ENCODE assay signal across 8 cellular contexts in the genomic region with DNA sequence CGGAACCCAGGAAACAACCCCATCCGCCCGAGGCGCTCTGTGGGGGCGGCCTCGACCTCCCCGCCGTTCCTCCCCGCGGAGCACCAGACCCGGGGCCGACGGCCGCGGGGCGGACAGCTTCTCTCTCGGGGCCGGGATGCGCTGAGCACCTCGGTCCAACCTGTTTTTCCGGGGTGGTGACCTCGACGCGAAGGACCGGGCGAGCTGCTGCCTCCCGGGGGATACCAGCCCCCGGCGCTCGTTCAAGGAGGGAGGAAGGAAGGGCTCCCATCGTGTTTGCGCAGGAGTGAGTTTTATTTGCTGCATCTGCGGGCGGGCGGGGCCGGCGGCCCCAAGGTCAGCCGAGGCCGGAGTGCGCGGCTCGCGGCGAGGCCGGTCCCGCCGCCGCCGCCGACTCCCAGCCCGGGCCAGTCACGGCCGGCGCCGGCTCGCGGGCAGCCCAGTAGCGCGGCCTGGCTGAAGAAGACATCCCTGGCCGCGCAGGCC. TPM values are rescaled to one million over a fixed set of nuclear protein-coding genes. Genes with fewer than 3 reads are reported as not detected.
DNase-seq lines count a peak whose midpoint lies in the region; ATAC-seq and TF ChIP-seq lines count a peak whose summit lies in the region.

No MANE protein-coding gene starts in this region.

- H3K27me3 Mint-ChIP-seq in CD4-positive, alpha-beta memory T cell = no peaks in the 10 kb centered on the region
- no peaks in the 10 kb centered on the region for H3K27me3 Mint-ChIP-seq in activated CD4-positive, alpha-beta T cell treated with anti-CD3 and anti-CD28 coated beads, Interleukin-2, amount 10 ng/mL, durations not matched to agents 24 days and 14 days

- peak overlapping the region; percentile 92 to 98 (median 95) for H3K4me3 Mint-ChIP-seq in CD4-positive, alpha-beta memory T cell
- peak overlapping the region; percentile 98 for H3K4me3 Mint-ChIP-seq in activated CD4-positive, alpha-beta T cell treated with anti-CD3 and anti-CD28 coated beads, Interleukin-2, amount 10 ng/mL, durations not matched to agents 24 days and 14 days

- peak overlapping the region; percentile 91 for H3K27ac ChIP-seq in CD4-positive, alpha-beta memory T cell (ENCODE audit: low read depth, low read length)
- H3K27ac ChIP-seq in effector memory CD4-positive, alpha-beta T cell (ENCODE audit: insufficient read depth, low read length, poor library complexity, severe bottlenecking) = peak overlapping the region; percentile 88
- peak overlapping the region; percentile 96 to 99 (median 98) for H3K27ac ChIP-seq in stomach

- peak; percentile 9 for ATAC-seq in GM21367 (IDR thresholded peaks at IDR 0.05; ENCODE audit: unreplicated experiment)

- 0 to 1% (median 0%) methylated on average over 2 to 61 of the region's 61 CpGs for WGBS in stomach, 5 donors

- peaks cover 20% of the 10 kb centered on the region for H3K36me3 ChIP-seq in CD4-positive, alpha-beta memory T cell (ENCODE audit: insufficient read depth, low read length)
- H3K36me3 ChIP-seq in effector memory CD4-positive, alpha-beta T cell (ENCODE audit: control insufficient read depth, insufficient read depth, low read length) = peaks cover 11% of the 10 kb centered on the region
- H3K36me3 ChIP-seq in stomach = peaks cover 13 to 33% (median 33%) of the 10 kb centered on the region in 4 donors

- H3K27ac Mint-ChIP-seq in CD4-positive, alpha-beta memory T cell = peak overlapping the region; percentile 95 to 100 (median 99)
- peak overlapping the region; percentile 98 for H3K27ac Mint-ChIP-seq in activated CD4-positive, alpha-beta T cell treated with anti-CD3 and anti-CD28 coated beads, Interleukin-2, amount 10 ng/mL, durations not matched to agents 24 days and 14 days

- H3K9me3 ChIP-seq in CD4-positive, alpha-beta memory T cell (ENCODE audit: control insufficient read depth in 1 of 2, low read length in 2 of 2) = no peaks in the 10 kb centered on the region
- no peaks in the 10 kb centered on the region for H3K9me3 ChIP-seq in effector memory CD4-positive, alpha-beta T cell (ENCODE audit: control insufficient read depth, low read length)
- H3K9me3 ChIP-seq in mononuclear cell (ENCODE audit: low read depth, low read length) (no peaks in the 10 kb centered on the region), stomach (no peaks in the 10 kb centered on the region)

- H3K4me1 Mint-ChIP-seq in CD4-positive, alpha-beta memory T cell = peaks cover 36 to 77% (median 54%) of the 10 kb centered on the region in 4 donors
- H3K4me1 Mint-ChIP-seq in activated CD4-positive, alpha-beta T cell treated with anti-CD3 and anti-CD28 coated beads, Interleukin-2, amount 10 ng/mL, durations not matched to agents 24 days and 14 days = peaks cover 48% of the 10 kb centered on the region

- DNase-seq in CD4-positive, alpha-beta memory T cell = peak in 2 of 5 donors; percentile 45 to 47
- DNase-seq in HK-2 (ENCODE audit: unreplicated experiment) (peak; percentile 38), stomach (peak; percentile 50), NCI-H2081 (lab: John Stamatoyannopoulos, UW) (no peak)
- DNase-seq in activated CD4-positive, alpha-beta T cell treated with anti-CD3 and anti-CD28 coated beads, Interleukin-2, amount 10 ng/mL, durations not matched to agents 24 days and 14 days = peak; percentile 88
- peak in 2 of 3 donors; percentile 11 to 15 for DNase-seq in effector memory CD4-positive, alpha-beta T cell

- intact Hi-C loops in CD4-positive, alpha-beta memory T cell (cut with micrococcal nuclease) = loop anchor here (1.0 to 5.0 kb wide), 8 partner anchors 64 to 1638 kb away; a partner anchor contains a TSS
- intact Hi-C loops in activated CD4-positive, alpha-beta T cell treated with anti-CD3 and anti-CD28 coated beads, Interleukin-2, amount 10 ng/mL, durations not matched to agents 24 days and 14 days (cut with micrococcal nuclease) = loop anchor here (1.0 to 10.0 kb wide), 9 partner anchors 12 to 1639 kb away; a partner anchor contains a TSS
- intact Hi-C loops in stomach (cut with DNase I; ENCODE audit: low total_unique reads) = no loop called here

- H3K36me3 Mint-ChIP-seq in CD4-positive, alpha-beta memory T cell = peaks cover 15 to 36% of the 10 kb centered on the region in 2 donors
- peaks cover 40% of the 10 kb centered on the region for H3K36me3 Mint-ChIP-seq in activated CD4-positive, alpha-beta T cell treated with anti-CD3 and anti-CD28 coated beads, Interleukin-2, amount 10 ng/mL, durations not matched to agents 24 days and 14 days (ENCODE audit: low read depth)

- no peak for TF ChIP-seq CTCF in stomach (IDR thresholded peaks at IDR 0.05)

- POLR2A ChIA-PET in CD4-positive, alpha-beta memory T cell (lab: Charles Lee; ENCODE audit: partially characterized antibody) = interaction anchor here (0.7 to 2.9 kb wide), 21 partner anchors 7 to 1637 kb away, joined by 3 to 23 read pairs (median 5); a partner anchor contains a TSS

- no peak for TF ChIP-seq POLR2A in stomach (IDR thresholded peaks at IDR 0.05)

- TF ChIP-seq EP300 in stomach (IDR thresholded peaks at IDR 0.05) = no peak

- H3K4me3 ChIP-seq in CD4-positive, alpha-beta memory T cell (ENCODE audit: low read length in 2 of 2) = peak overlapping the region; percentile 85 to 95
- H3K4me3 ChIP-seq in effector memory CD4-positive, alpha-beta T cell (ENCODE audit: insufficient read depth, low read depth, low read length, poor library complexity, severe bottlenecking) = peak overlapping the region; percentile 81
- H3K4me3 ChIP-seq in mononuclear cell (ENCODE audit: low read length) (peak overlapping the region; percentile 83), stomach (peak overlapping the region; percentile 71 to 98 (median 76))

- CTCF ChIA-PET in CD4-positive, alpha-beta memory T cell (lab: Charles Lee; ENCODE audit: partially characterized antibody) = interaction anchor here (1.2 to 2.8 kb wide), 3 partner anchors 11 to 170 kb away, joined by 4 to 13 read pairs (median 10); a partner anchor contains a TSS

- H3K9me3 Mint-ChIP-seq in CD4-positive, alpha-beta memory T cell = no peaks in the 10 kb centered on the region
- no peaks in the 10 kb centered on the region for H3K9me3 Mint-ChIP-seq in activated CD4-positive, alpha-beta T cell treated with anti-CD3 and anti-CD28 coated beads, Interleukin-2, amount 10 ng/mL, durations not matched to agents 24 days and 14 days

- peaks cover 67% of the 10 kb centered on the region for H3K4me1 ChIP-seq in CD4-positive, alpha-beta memory T cell (ENCODE audit: insufficient read depth, low read length)
- peaks cover 19% of the 10 kb centered on the region for H3K4me1 ChIP-seq in effector memory CD4-positive, alpha-beta T cell (ENCODE audit: control insufficient read depth, insufficient read depth, low read length, poor library complexity, severe bottlenecking)
- H3K4me1 ChIP-seq in mononuclear cell (ENCODE audit: insufficient read depth, low read length) (peaks cover 35% of the 10 kb centered on the region), stomach (peaks cover 28 to 71% (median 51%) of the 10 kb centered on the region in 4 donors)

- H3K27me3 ChIP-seq in CD4-positive, alpha-beta memory T cell (ENCODE audit: insufficient read depth, low read length) = no peaks in the 10 kb centered on the region
- H3K27me3 ChIP-seq in effector memory CD4-positive, alpha-beta T cell (replicated peaks; ENCODE audit: control insufficient read depth, insufficient read depth, low read length, poor library complexity, severe bottlenecking) = no peaks in the 10 kb centered on the region
- H3K27me3 ChIP-seq in mononuclear cell (ENCODE audit: insufficient read depth, low read length) (no peaks in the 10 kb centered on the region), stomach (no peaks in the 10 kb centered on the region)

RNA-seq across cellular contexts. Expression of a gene that starts 0.5 kb away (rescaled TPM):
- total RNA-seq in CD4-positive, alpha-beta memory T cell = 10 to 100 TPM; 73.2 to 79.5 TPM
- 10 to 100 TPM; 79.2 to 95.6 TPM for polyA plus RNA-seq in CD4-positive, alpha-beta memory T cell
- total RNA-seq in activated CD4-positive, alpha-beta T cell treated with anti-CD3 and anti-CD28 coated beads, Interleukin-2, amount 10 ng/mL, durations not matched to agents 24 days and 14 days = 81.7 and 84.2 TPM in 2 replicates
- total RNA-seq in mononuclear cell (76.4 TPM), stomach (10 to 100 TPM in 4 of 5 donors, 1 to 10 TPM in 1; 7.5 to 80.6 (median 46.2) TPM)
- polyA plus RNA-seq in stomach = 10 to 100 TPM; 24.1 to 42.6 (median 26.1) TPM

Comparison
In these comparisons a context has a peak if more than half of its experiments do, and no peak if none do; other contexts are left out.
1. DNase-seq: peak in HK-2 (single experiment), activated CD4-positive, alpha-beta T cell treated with anti-CD3 and anti-CD28 coated beads, Interleukin-2, amount 10 ng/mL, durations not matched to agents 24 days and 14 days (single experiment), effector memory CD4-positive, alpha-beta T cell (2 of 3) and stomach (single experiment); none in NCI-H2081 (0 of 2).
2. Peak in every context shown above with its lines, with median percentiles within 50 percentile points of each other: H3K27ac ChIP-seq and H3K4me3 ChIP-seq.